8 cellular contexts compared by ENCODE assay signal in genomic region chr7:51067757-51068156, GRCh38.
DNase-seq lines count a peak whose midpoint lies in the region; ATAC-seq and TF ChIP-seq lines count a peak whose summit lies in the region.

No MANE protein-coding gene starts in this region.

- H3K4me3 ChIP-seq in OCI-LY3 (ENCODE audit: low read length): no peak overlapping the region
- H3K4me3 ChIP-seq in adipocyte (ENCODE audit: low read length): no peak overlapping the region
- no peak overlapping the region for H3K4me3 ChIP-seq in heart right ventricle

- peak; percentile 24 for DNase-seq in GM04503 (ENCODE audit: low read depth)
- DNase-seq in adipocyte (ENCODE audit: low read depth): peak; percentile 89
- peak in 1 of 2 donors; percentile 76 for DNase-seq in heart right ventricle
- peak; percentile 75 for DNase-seq in retina

- TF ChIP-seq CTCF in OCI-LY3 (IDR thresholded peaks at IDR 0.05; ENCODE audit: low read depth, low read length) (peak; percentile 65), heart right ventricle (IDR thresholded peaks at IDR 0.05) (peak; percentile 58 to 85 (median 76))

- H2AFZ ChIP-seq in OCI-LY3 (ENCODE audit: low read depth, low read length): no peak overlapping the region

- H3K9me3 ChIP-seq in OCI-LY3 (ENCODE audit: insufficient read depth, low read length) (no peaks in the 10 kb centered on the region), adipocyte (ENCODE audit: control insufficient read depth, low read length) (no peaks in the 10 kb centered on the region), heart right ventricle (no peaks in the 10 kb centered on the region)

- H3K36me3 ChIP-seq in OCI-LY3 (replicated peaks; ENCODE audit: low read depth, low read length) (no peaks in the 10 kb centered on the region), adipocyte (ENCODE audit: control insufficient read depth, insufficient read depth, low read length, severe bottlenecking) (no peaks in the 10 kb centered on the region), heart right ventricle (no peaks in the 10 kb centered on the region)

- H3K9ac ChIP-seq in OCI-LY3 (ENCODE audit: low read length) (no peak overlapping the region), adipocyte (ENCODE audit: low read length) (no peak overlapping the region)

- WGBS in heart right ventricle, 2 donors: 44 to 48% methylated on average over 7 of the region's 7 CpGs

- H3K4me1 ChIP-seq in OCI-LY3 (ENCODE audit: low read length) (no peaks in the 10 kb centered on the region), adipocyte (ENCODE audit: control insufficient read depth, insufficient read depth, low read length) (peaks cover 2% of the 10 kb centered on the region), heart right ventricle (peaks cover 9 to 39% (median 27%) of the 10 kb centered on the region in 9 donors)

- H3K27me3 ChIP-seq in OCI-LY3 (ENCODE audit: low read depth, low read length) (no peaks in the 10 kb centered on the region), adipocyte (replicated peaks; ENCODE audit: control insufficient read depth, insufficient read depth, low read length) (no peaks in the 10 kb centered on the region), heart right ventricle (no peaks in the 10 kb centered on the region)

- ATAC-seq in HG03565 (IDR thresholded peaks at IDR 0.05; ENCODE audit: unreplicated experiment): peak; percentile 56
- ATAC-seq in heart right ventricle: peak; percentile 36 to 59 (median 48)
- no peak for ATAC-seq in HG02970 (IDR thresholded peaks at IDR 0.05; ENCODE audit: low FRiP score, unreplicated experiment)
- ATAC-seq in HG03280 (IDR thresholded peaks at IDR 0.05; ENCODE audit: unreplicated experiment): no peak

- no peaks in the 10 kb centered on the region for H3K79me2 ChIP-seq in OCI-LY3 (ENCODE audit: low read length)

- no peak overlapping the region for H3K4me2 ChIP-seq in OCI-LY3 (ENCODE audit: low read length)

- no peaks in the 10 kb centered on the region for H4K20me1 ChIP-seq in OCI-LY3 (ENCODE audit: insufficient read depth, low read length)

- intact Hi-C loops in heart right ventricle (cut with DNase I): loop anchor here (5.0 to 10.0 kb wide), 13 partner anchors 55 to 603 kb away; partner anchors contain the start of gene GRB10 (in 5 of the 10)

- no peak overlapping the region for H3K27ac ChIP-seq in OCI-LY3 (ENCODE audit: low read length)
- peak overlapping the region in 4 of 10 donors; percentile 4 to 38 (median 31) for H3K27ac ChIP-seq in heart right ventricle

Comparison
In these comparisons a context has a peak if more than half of its experiments do, and no peak if none do; other contexts are left out.
1. ATAC-seq: peak in HG03565 (single experiment) and heart right ventricle (8 of 8); none in HG02970 (single experiment) and HG03280 (single experiment).